20 cellular contexts compared by ENCODE assay signal in genomic region chrX:66919280-66919832, GRCh38.
"Had no signal": no experiment of that assay in that cellular context is flagged by ENCODE, and none has a peak within 500 bp of the region (broad histone marks: within the 10 kb centered on the region; RNA-seq: fewer than 3 reads in every experiment).

No MANE protein-coding gene starts in this region.

- H3K9me3 ChIP-seq: suprapubic skin had no signal

- FAIRE-seq: endothelial cell of umbilical vein had no signal

- H3K27ac Mint-ChIP-seq: activated CD4-positive, alpha-beta T cell treated with anti-CD3 and anti-CD28 coated beads, Interleukin-2, amount 10 ng/mL, durations not matched to agents 7 days and 5 days; activated naive CD8-positive, alpha-beta T cell; brain; immature natural killer cell; stimulated activated naive CD8-positive, alpha-beta T cell treated with anti-CD3 and anti-CD28 coated beads, Interleukin-15, Interleukin-2, amounts not matched to agents 100 ng/mL and 50 ng/mL, for 24 hours had no signal

- H3K27me3 ChIP-seq: foreskin keratinocyte, suprapubic skin had no signal

- H3K36me3 Mint-ChIP-seq: activated naive CD8-positive, alpha-beta T cell; brain; immature natural killer cell had no signal

- H3K36me3 ChIP-seq: suprapubic skin had no signal

- ATAC-seq: foreskin keratinocyte, left cardiac atrium, right cardiac atrium had no signal

- H3K27me3 Mint-ChIP-seq: activated CD4-positive, alpha-beta T cell treated with anti-CD3 and anti-CD28 coated beads, Interleukin-2, amount 10 ng/mL, durations not matched to agents 7 days and 5 days; brain; central memory CD8-positive, alpha-beta T cell had no signal

- H3K4me1 ChIP-seq: foreskin keratinocyte, suprapubic skin had no signal

- DNase-seq: activated CD4-positive, alpha-beta T cell treated with anti-CD3 and anti-CD28 coated beads, Interleukin-2, amount 10 ng/mL, durations not matched to agents 7 days and 5 days; activated CD8-positive, alpha-beta memory T cell treated with anti-CD3 and anti-CD28 coated beads for 24 hours; activated gamma-delta T cell treated with Interleukin-2 at 50 U/mL for 16 hours; amygdala; cortex of kidney; effector CD4-positive, alpha-beta T cell; immature natural killer cell; left cardiac atrium; midbrain; posterior cingulate gyrus; right cardiac atrium had no signal

- H3K27ac ChIP-seq: foreskin keratinocyte, skin epidermis, suprapubic skin had no signal

- H3K9me3 Mint-ChIP-seq: activated CD4-positive, alpha-beta T cell treated with anti-CD3 and anti-CD28 coated beads, Interleukin-2, amount 10 ng/mL, durations not matched to agents 7 days and 5 days had no signal

- H3K4me3 ChIP-seq: lung, skin epidermis, suprapubic skin had no signal

- H3K4me1 Mint-ChIP-seq: activated CD4-positive, alpha-beta T cell treated with anti-CD3 and anti-CD28 coated beads, Interleukin-2, amount 10 ng/mL, durations not matched to agents 7 days and 5 days; brain; central memory CD8-positive, alpha-beta T cell; immature natural killer cell had no signal

- H3K4me3 Mint-ChIP-seq: activated CD4-positive, alpha-beta T cell treated with anti-CD3 and anti-CD28 coated beads, Interleukin-2, amount 10 ng/mL, durations not matched to agents 7 days and 5 days; activated naive CD8-positive, alpha-beta T cell; brain; central memory CD8-positive, alpha-beta T cell; immature natural killer cell; stimulated activated naive CD8-positive, alpha-beta T cell treated with anti-CD3 and anti-CD28 coated beads, Interleukin-15, Interleukin-2, amounts not matched to agents 100 ng/mL and 50 ng/mL, for 24 hours had no signal
